In genomic region chr7:87767827-87768226, GRCh38 we compare ENCODE assay signal across 22 cellular contexts.
"Had no signal": no experiment of that assay in that cellular context is flagged by ENCODE, and none has a peak within 500 bp of the region (broad histone marks: within the 10 kb centered on the region; RNA-seq: fewer than 3 reads in every experiment).

No MANE protein-coding gene starts in this region.

- H3K4me3 ChIP-seq: esophagus squamous epithelium, gastroesophageal sphincter, mucosa of descending colon, psoas muscle, spleen, testis, transverse colon had no signal

- H3K9me3 ChIP-seq: neutrophil, testis had no signal

- H3K27me3 ChIP-seq: esophagus squamous epithelium, gastroesophageal sphincter, neutrophil, spleen, testis, transverse colon had no signal

- H3K27me3 Mint-ChIP-seq: dendritic cell treated with granulocyte-macrophage colony-stimulating factor and Interleukin-4, amounts not matched to agents 40 ng/mL and 50 ng/mL, for 4 days; stimulated activated naive CD8-positive, alpha-beta T cell treated with anti-CD3 and anti-CD28 coated beads, Interleukin-15, amount 100 ng/mL, for 72 hours had no signal

- FAIRE-seq: colon had no signal

- H3K4me1 Mint-ChIP-seq: naive thymus-derived CD8-positive, alpha-beta T cell; stimulated activated memory B cell treated with anti-CD40 and anti-IgM and Interleukin-4, amounts not matched to agents 10 μg/mL and 1 μg/mL and 100 μg/mL, for 72 hours; stimulated activated naive CD8-positive, alpha-beta T cell treated with anti-CD3 and anti-CD28 coated beads, Interleukin-15, amount 100 ng/mL, for 72 hours had no signal

- H3K27ac ChIP-seq: esophagus squamous epithelium, gastroesophageal sphincter, neutrophil, psoas muscle, spleen, testis, transverse colon had no signal

- ATAC-seq: effector memory CD8-positive, alpha-beta T cell; gastroesophageal sphincter; mucosa of descending colon; naive thymus-derived CD8-positive, alpha-beta T cell; psoas muscle; sciatic nerve; stimulated activated memory B cell treated with anti-CD40 and anti-IgM and Interleukin-4, amounts not matched to agents 10 μg/mL and 1 μg/mL and 100 μg/mL, for 72 hours; stimulated activated naive CD8-positive, alpha-beta T cell treated with anti-CD3 and anti-CD28 coated beads, Interleukin-15, amount 100 ng/mL, for 72 hours had no signal

- H3K4me1 ChIP-seq: esophagus squamous epithelium, gastroesophageal sphincter, psoas muscle, spleen, testis, transverse colon had no signal

- H3K36me3 ChIP-seq: esophagus squamous epithelium, gastroesophageal sphincter, neutrophil, spleen, transverse colon had no signal

- H3K36me3 Mint-ChIP-seq: stimulated activated memory B cell treated with anti-CD40 and anti-IgM and Interleukin-4, amounts not matched to agents 10 μg/mL and 1 μg/mL and 100 μg/mL, for 72 hours had no signal

- H3K27ac Mint-ChIP-seq: dendritic cell treated with granulocyte-macrophage colony-stimulating factor and Interleukin-4, amounts not matched to agents 40 ng/mL and 50 ng/mL, for 4 days; effector memory CD8-positive, alpha-beta T cell; naive thymus-derived CD8-positive, alpha-beta T cell; stimulated activated memory B cell treated with anti-CD40 and anti-IgM and Interleukin-4, amounts not matched to agents 10 μg/mL and 1 μg/mL and 100 μg/mL, for 72 hours had no signal

- DNase-seq: effector memory CD8-positive, alpha-beta T cell; esophagus squamous epithelium; foreskin fibroblast; glutamatergic neuron; kidney glomerular epithelial cell; mucosa of descending colon; naive thymus-derived CD8-positive, alpha-beta T cell; psoas muscle; retina; spleen; stimulated activated CD4-positive, alpha-beta T cell treated with anti-CD3 and anti-CD28 coated beads, Interleukin-15, amount 100 ng/mL, for 24 hours; stimulated activated CD4-positive, alpha-beta T cell treated with anti-CD3 and anti-CD28 coated beads, Interleukin-1b, Interleukin-23, amount 100 ng/mL, for 48 hours; stimulated activated CD4-positive, alpha-beta T cell treated with anti-CD3 and anti-CD28 coated beads, Interleukin-4, amount 100 ng/mL, for 24 hours; stimulated activated naive CD8-positive, alpha-beta T cell treated with anti-CD3 and anti-CD28 coated beads, Interleukin-15, amount 100 ng/mL, for 72 hours; testis; transverse colon had no signal

- H3K4me3 Mint-ChIP-seq: dendritic cell treated with granulocyte-macrophage colony-stimulating factor and Interleukin-4, amounts not matched to agents 40 ng/mL and 50 ng/mL, for 4 days; effector memory CD8-positive, alpha-beta T cell; naive thymus-derived CD8-positive, alpha-beta T cell; stimulated activated memory B cell treated with anti-CD40 and anti-IgM and Interleukin-4, amounts not matched to agents 10 μg/mL and 1 μg/mL and 100 μg/mL, for 72 hours; stimulated activated naive CD8-positive, alpha-beta T cell treated with anti-CD3 and anti-CD28 coated beads, Interleukin-15, amount 100 ng/mL, for 72 hours had no signal
